In the genomic region with DNA sequence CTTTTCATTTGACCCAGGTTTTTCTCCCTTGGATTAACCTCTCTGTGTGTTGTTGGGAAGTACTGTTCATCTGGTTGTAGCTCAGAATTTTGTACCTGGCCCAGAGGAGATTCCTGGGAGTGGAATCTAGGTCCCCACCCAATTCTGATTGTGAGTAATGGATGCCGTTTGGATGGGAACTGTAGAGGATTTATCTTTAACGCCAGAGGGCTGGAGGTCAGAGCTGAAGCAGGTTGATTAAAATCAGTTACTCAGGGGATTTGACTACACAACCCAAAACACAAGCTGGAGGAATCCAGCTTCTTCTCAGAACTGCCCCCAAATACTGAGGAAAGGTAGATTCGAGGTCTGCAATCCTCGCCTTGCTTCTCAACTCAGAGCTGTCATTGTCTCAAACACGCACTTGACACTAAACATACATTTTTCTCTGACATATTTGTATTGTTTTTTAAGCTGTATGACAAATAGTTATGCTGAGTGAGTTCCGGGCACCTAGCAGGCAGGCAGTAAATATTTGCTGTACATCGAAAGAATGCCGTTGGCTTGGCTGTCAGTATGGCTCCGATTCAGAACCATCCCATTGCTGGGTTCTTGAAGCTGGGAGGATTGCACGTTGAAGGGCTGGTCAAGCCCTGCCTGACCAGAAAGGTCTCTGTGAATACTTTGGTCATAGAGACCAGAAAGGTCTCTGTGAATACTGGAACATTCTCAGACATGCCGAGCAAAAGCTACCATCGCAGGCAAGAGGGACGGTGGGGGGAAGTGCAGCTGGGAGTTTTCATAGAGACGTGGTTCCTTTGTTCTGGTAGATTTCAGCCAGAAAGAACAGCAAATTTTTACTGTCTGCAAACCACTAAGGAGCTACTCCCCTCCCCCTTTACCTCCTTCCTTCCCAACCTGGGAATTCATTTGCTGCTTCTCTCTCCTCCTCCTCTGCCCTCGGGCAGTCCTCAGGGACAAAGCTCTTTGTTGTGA, we compare ENCODE assay signal across 8 cellular contexts.
DNase-seq lines count a peak whose midpoint lies in the region; ATAC-seq and TF ChIP-seq lines count a peak whose summit lies in the region.

No MANE protein-coding gene starts in this region.

- H3K27ac Mint-ChIP-seq in activated naive CD4-positive, alpha-beta T cell treated with anti-CD3 and anti-CD28 coated beads, Interleukin-2, amount 50 U/mL, for 24 hours, result peak overlapping the region; percentile 63
- no peak overlapping the region for H3K27ac Mint-ChIP-seq in activated CD8-positive, alpha-beta T cell treated with anti-CD3 and anti-CD28 coated beads, Interleukin-2, amount 10 ng/mL, durations not matched to agents 7 days and 5 days

- no peak overlapping the region for H3K27ac ChIP-seq in iPS-18a (ENCODE audit: low read length)
- H3K27ac ChIP-seq in stomach, result peak overlapping the region in 4 of 5 donors; percentile 80 to 91 (median 88)

- intact Hi-C loops in stomach (cut with DNase I; ENCODE audit: low total_unique reads), result loop anchor here (5.0 to 10.0 kb wide), 2 partner anchors 548 to 850 kb away; no protein-coding TSS in a partner anchor

- H3K36me3 Mint-ChIP-seq in activated naive CD4-positive, alpha-beta T cell treated with anti-CD3 and anti-CD28 coated beads, Interleukin-2, amount 50 U/mL, for 24 hours, result no peaks in the 10 kb centered on the region
- no peaks in the 10 kb centered on the region for H3K36me3 Mint-ChIP-seq in activated CD8-positive, alpha-beta T cell treated with anti-CD3 and anti-CD28 coated beads, Interleukin-2, amount 10 ng/mL, durations not matched to agents 7 days and 5 days (ENCODE audit: low read depth)

- TF ChIP-seq CTCF in stomach (IDR thresholded peaks at IDR 0.05), result no peak

- H3K9ac ChIP-seq in iPS-18a (ENCODE audit: low read length), result peak overlapping the region; percentile 70

- peak overlapping the region; percentile 77 for H3K4me3 ChIP-seq in iPS-18a (ENCODE audit: low read length)
- H3K4me3 ChIP-seq in stomach, result peak overlapping the region; percentile 38 to 50 (median 46)

- H3K36me3 ChIP-seq in iPS-18a (ENCODE audit: control insufficient read depth, low read depth, low read length), result no peaks in the 10 kb centered on the region
- H3K36me3 ChIP-seq in stomach, result no peaks in the 10 kb centered on the region

- no peak for TF ChIP-seq POLR2A in stomach (IDR thresholded peaks at IDR 0.05)

- H3K27me3 ChIP-seq in iPS-18a (ENCODE audit: control insufficient read depth, insufficient read depth, low read length), result no peaks in the 10 kb centered on the region
- no peaks in the 10 kb centered on the region for H3K27me3 ChIP-seq in stomach

- no peaks in the 10 kb centered on the region for H3K9me3 Mint-ChIP-seq in activated naive CD4-positive, alpha-beta T cell treated with anti-CD3 and anti-CD28 coated beads, Interleukin-2, amount 50 U/mL, for 24 hours
- H3K9me3 Mint-ChIP-seq in activated CD8-positive, alpha-beta T cell treated with anti-CD3 and anti-CD28 coated beads, Interleukin-2, amount 10 ng/mL, durations not matched to agents 7 days and 5 days (ENCODE audit: insufficient read depth), result no peaks in the 10 kb centered on the region

- H3K4me3 Mint-ChIP-seq in activated naive CD4-positive, alpha-beta T cell treated with anti-CD3 and anti-CD28 coated beads, Interleukin-2, amount 50 U/mL, for 24 hours, result peak overlapping the region; percentile 84
- peak overlapping the region; percentile 62 for H3K4me3 Mint-ChIP-seq in activated CD8-positive, alpha-beta T cell treated with anti-CD3 and anti-CD28 coated beads, Interleukin-2, amount 10 ng/mL, durations not matched to agents 7 days and 5 days

- no peak for TF ChIP-seq EP300 in stomach (IDR thresholded peaks at IDR 0.05)

- POLR2A ChIA-PET in activated CD8-positive, alpha-beta T cell treated with anti-CD3 and anti-CD28 coated beads, Interleukin-2, amount 10 ng/mL, durations not matched to agents 7 days and 5 days (lab: Charles Lee), result interaction anchor here (0.6 kb wide), 1 partner anchor 606 kb away, joined by 3 read pairs; no protein-coding TSS in a partner anchor

- H3K4me1 ChIP-seq in iPS-18a (ENCODE audit: control insufficient read depth, low read depth, low read length) (peaks cover 20% of the 10 kb centered on the region), stomach (peaks cover 17 to 30% (median 27%) of the 10 kb centered on the region in 4 donors)

- no peaks in the 10 kb centered on the region for H3K9me3 ChIP-seq in iPS-18a (ENCODE audit: control insufficient read depth, low read depth, low read length)
- no peaks in the 10 kb centered on the region for H3K9me3 ChIP-seq in stomach

- CTCF ChIA-PET in activated CD8-positive, alpha-beta T cell treated with anti-CD3 and anti-CD28 coated beads, Interleukin-2, amount 10 ng/mL, durations not matched to agents 7 days and 5 days (lab: Charles Lee), result interaction anchor here (0.6 to 4.6 kb wide), 12 partner anchors 10 to 927 kb away, joined by 3 to 35 read pairs (median 4); no protein-coding TSS in a partner anchor

- ATAC-seq in activated CD8-positive, alpha-beta T cell treated with anti-CD3 and anti-CD28 coated beads, Interleukin-2, amount 10 ng/mL, durations not matched to agents 7 days and 5 days, result no peak
- no peak for ATAC-seq in GM21360 (IDR thresholded peaks at IDR 0.05; ENCODE audit: unreplicated experiment)

- no peaks in the 10 kb centered on the region for H3K27me3 Mint-ChIP-seq in activated naive CD4-positive, alpha-beta T cell treated with anti-CD3 and anti-CD28 coated beads, Interleukin-2, amount 50 U/mL, for 24 hours
- H3K27me3 Mint-ChIP-seq in activated CD8-positive, alpha-beta T cell treated with anti-CD3 and anti-CD28 coated beads, Interleukin-2, amount 10 ng/mL, durations not matched to agents 7 days and 5 days (ENCODE audit: low read depth), result peaks cover 3% of the 10 kb centered on the region

- peaks cover 34% of the 10 kb centered on the region for H3K4me1 Mint-ChIP-seq in activated naive CD4-positive, alpha-beta T cell treated with anti-CD3 and anti-CD28 coated beads, Interleukin-2, amount 50 U/mL, for 24 hours
- H3K4me1 Mint-ChIP-seq in activated CD8-positive, alpha-beta T cell treated with anti-CD3 and anti-CD28 coated beads, Interleukin-2, amount 10 ng/mL, durations not matched to agents 7 days and 5 days (ENCODE audit: low read depth), result peaks cover 30% of the 10 kb centered on the region

- WGBS in stomach, 5 donors, result 16 to 30% (median 20%) methylated on average over 15 of the region's 15 CpGs

- DNase-seq in activated naive CD4-positive, alpha-beta T cell treated with anti-CD3 and anti-CD28 coated beads, Interleukin-2, amount 50 U/mL, for 16 hours, result no peak
- peak; percentile 15 for DNase-seq in activated CD8-positive, alpha-beta T cell treated with anti-CD3 and anti-CD28 coated beads, Interleukin-2, amount 10 ng/mL, durations not matched to agents 7 days and 5 days
- DNase-seq in stomach (no peak), epidermal melanocyte (ENCODE audit: insufficient read length, low spot score) (no peak), cerebellar nuclear complex (lab: John Stamatoyannopoulos, UW) (no peak)
